Comparison of ENCODE assay signal across 19 cellular contexts in the genomic region with DNA sequence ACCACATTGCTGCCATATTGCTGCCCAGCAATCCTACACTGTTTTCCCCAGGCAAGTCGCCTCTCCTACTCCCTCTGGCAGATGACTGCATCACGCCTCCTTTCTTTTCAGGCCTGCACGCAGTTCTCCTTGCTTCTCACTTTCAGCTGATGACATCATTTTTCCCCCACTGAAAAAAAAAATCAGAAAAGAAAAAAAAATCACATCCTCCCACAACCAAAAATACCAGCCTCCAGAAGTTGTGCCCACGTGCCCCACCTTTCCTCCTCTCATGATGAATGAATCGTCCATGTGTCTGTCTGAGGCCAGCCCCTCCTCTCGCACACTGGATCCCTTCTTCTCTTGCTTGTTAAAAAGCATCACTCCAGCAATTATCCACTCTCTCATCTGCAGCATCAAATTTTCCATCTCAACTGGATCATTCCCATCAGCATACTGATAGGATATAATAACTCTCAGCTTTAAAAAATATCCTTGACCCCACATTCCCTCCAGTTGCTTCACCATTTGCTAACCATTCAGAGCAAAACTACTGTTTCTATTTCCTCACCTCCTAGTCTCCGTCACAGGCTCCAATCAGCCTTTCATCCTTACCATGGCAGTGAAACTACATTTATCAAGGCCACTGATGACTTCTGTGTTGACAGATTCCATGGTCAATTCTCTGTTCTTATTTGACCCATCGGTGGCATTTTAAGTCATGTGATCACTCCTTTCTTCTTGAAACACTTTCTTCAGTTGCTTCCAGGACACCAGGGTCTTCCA. TPM values are rescaled to one million over a fixed set of nuclear protein-coding genes. Genes with fewer than 3 reads are reported as not detected.
A peak's percentile ranks its signal among the peaks of the same experiment; 100 is the strongest.
DNase-seq lines count a peak whose midpoint lies in the region; ATAC-seq, FAIRE-seq and TF ChIP-seq lines count a peak whose summit lies in the region.
"Had no signal": no experiment of that assay in that cellular context is flagged by ENCODE, and none has a peak within 500 bp of the region (broad histone marks: within the 10 kb centered on the region; RNA-seq: fewer than 3 reads in every experiment).

No MANE protein-coding gene starts in this region.

- H3K27ac ChIP-seq in HepG2 (ENCODE audit: extremely low read length, insufficient read depth, low read length), result no peak overlapping the region
- H3K27ac ChIP-seq in right lobe of liver, result no peak overlapping the region
- H3K27ac ChIP-seq: epithelial cell of prostate, heart left ventricle, tibial artery had no signal

- H3K4me1 ChIP-seq in HepG2 (ENCODE audit: insufficient read depth, low read length), result peaks cover 5% of the 10 kb centered on the region; the same call in 1 of the 2 replicates
- H3K4me1 ChIP-seq in right lobe of liver, result no peaks in the 10 kb centered on the region
- H3K4me1 ChIP-seq: heart left ventricle, tibial artery had no signal

- no peak overlapping the region for H2AFZ ChIP-seq in HepG2 (ENCODE audit: low read length)

- TF ChIP-seq POLR2A in HepG2 (IDR thresholded peaks at IDR 0.05; ENCODE audit: insufficient read depth in 1 of 2, low read depth in 2 of 2, low read length in 2 of 2) (no peak), right lobe of liver (IDR thresholded peaks at IDR 0.05) (no peak), GM12892 (IDR thresholded peaks at IDR 0.05; ENCODE audit: low read depth, low read length) (no peak)

- H3K36me3 Mint-ChIP-seq in activated naive CD4-positive, alpha-beta T cell treated with anti-CD3 and anti-CD28 coated beads, Interleukin-2, amount 50 U/mL, for 72 hours, result no peaks in the 10 kb centered on the region

- FAIRE-seq in HepG2 (lab: Jason Lieb, UNC), result no peak
- no peak for FAIRE-seq in urothelium cell line (lab: Jason Lieb, UNC)
- FAIRE-seq in GM12892 (lab: Jason Lieb, UNC), result no peak
- FAIRE-seq: D721Med, kidney had no signal

- CTCF ChIA-PET in HepG2 (lab: Yijun Ruan, JAX; ENCODE audit: low intra/inter-chr PET ratio, low total read pairs), result no interaction called here

- H3K27me3 ChIP-seq in HepG2 (ENCODE audit: control insufficient read depth in 1 of 2, insufficient read depth in 2 of 2, low read length in 2 of 2) (peaks cover 0 to 10% of the 10 kb centered on the region in 2 experiments; a peak in 2 of 5 replicates), right lobe of liver (no peaks in the 10 kb centered on the region)
- H3K27me3 ChIP-seq: heart left ventricle, MG63 had no signal

- no peaks in the 10 kb centered on the region for H3K79me2 ChIP-seq in HepG2 (ENCODE audit: insufficient read depth, low read length)

- no peaks in the 10 kb centered on the region for H4K20me1 ChIP-seq in HepG2 (ENCODE audit: insufficient read depth, low read length)

- in situ Hi-C loops in HepG2 (cut with HindIII; ENCODE audit: extremely low pct_ligation_motif_present, low pct_unique_long_range_greater_than_20kb), result no loop called here

- H3K9ac ChIP-seq in HepG2 (ENCODE audit: insufficient read depth, low read depth, low read length), result no peak overlapping the region

- POLR2A ChIA-PET in HepG2 (lab: Yijun Ruan, JAX), result no interaction called here

- no peak for TF ChIP-seq RAD21 in HepG2 (CRISPR knock-in tag; IDR thresholded peaks at IDR 0.05)

- H3K9me3 Mint-ChIP-seq in activated naive CD4-positive, alpha-beta T cell treated with anti-CD3 and anti-CD28 coated beads, Interleukin-2, amount 50 U/mL, for 72 hours, result no peaks in the 10 kb centered on the region
- H3K9me3 Mint-ChIP-seq: neural crest cell had no signal

- no peaks in the 10 kb centered on the region for H3K9me3 ChIP-seq in HepG2 (ENCODE audit: low read length)
- no peaks in the 10 kb centered on the region for H3K9me3 ChIP-seq in right lobe of liver
- H3K9me3 ChIP-seq: heart left ventricle, MG63, tibial artery had no signal

- no peak overlapping the region for H3K4me2 ChIP-seq in HepG2 (ENCODE audit: low read depth, low read length)

- no peak for TF ChIP-seq EP300 in HepG2 (IDR thresholded peaks at IDR 0.05; ENCODE audit: low read depth in 2 of 2, low read length in 2 of 2)
- no peak for TF ChIP-seq EP300 in HepG2 (CRISPR knock-in tag; IDR thresholded peaks at IDR 0.05; ENCODE audit: borderline replicate concordance)

- H3K36me3 ChIP-seq in HepG2 (replicated peaks in 1 of 2; ENCODE audit: control insufficient read depth in 1 of 2, insufficient read depth in 2 of 2, low read length in 2 of 2) (no peaks in the 10 kb centered on the region), right lobe of liver (no peaks in the 10 kb centered on the region)
- H3K36me3 ChIP-seq: heart left ventricle, MG63, tibial artery had no signal

- WGBS in HepG2 (ENCODE audit: low lambda C conversion rate), result 30% methylated on average over 8 of the region's 8 CpGs
- 65% methylated on average over 8 of the region's 8 CpGs for WGBS in right lobe of liver (ENCODE audit: insufficient coverage, low coverage, low lambda C conversion rate, missing lambda C conversion rate)

- ATAC-seq in HepG2, result no peak
- no peak for ATAC-seq in right lobe of liver
- peak; percentile 59 to 73 for ATAC-seq in activated naive CD4-positive, alpha-beta T cell treated with anti-CD3 and anti-CD28 coated beads, Interleukin-2, amount 50 U/mL, for 72 hours
- ATAC-seq: Panc1, sciatic nerve had no signal

- TF ChIP-seq CTCF in HepG2 (CRISPR knock-in tag; IDR thresholded peaks at IDR 0.05) (no peak), right lobe of liver (IDR thresholded peaks at IDR 0.05) (no peak)

- H3K4me3 ChIP-seq in HepG2 (replicated peaks in 1 of 3; ENCODE audit: insufficient read depth in 1 of 3, low read depth in 2 of 3, low read length in 3 of 3) (no peak overlapping the region), right lobe of liver (no peak overlapping the region)
- H3K4me3 ChIP-seq: heart left ventricle, MG63, tibial artery had no signal

- BruUV-seq in HepG2 (replicated peaks; lab: Mats Ljungman, UMichigan), result no TSS peak

- peak overlapping the region in 1 of 2 donors; percentile 14 for H3K27ac Mint-ChIP-seq in activated naive CD4-positive, alpha-beta T cell treated with anti-CD3 and anti-CD28 coated beads, Interleukin-2, amount 50 U/mL, for 72 hours

- DNase-seq in HepG2 (ENCODE audit: low spot score), result no peak
- DNase-seq in right lobe of liver, result no peak
- no peak for DNase-seq in activated naive CD4-positive, alpha-beta T cell treated with anti-CD3 and anti-CD28 coated beads, Interleukin-2, amount 50 U/mL, for 72 hours (ENCODE audit: low spot score in 2 of 2)
- peak; percentile 53 for DNase-seq in putamen (ENCODE audit: low spot score)
- peak; percentile 38 for DNase-seq in urothelium cell line (ENCODE audit: low spot score)
- DNase-seq in NCI-H128 (lab: John Stamatoyannopoulos, UW; ENCODE audit: unreplicated experiment), result no peak
- no peak for DNase-seq in GM12892 (ENCODE audit: insufficient read length)
- DNase-seq in NCI-H345 treated with DMSO at 0.1 percent for 48 hours (lab: John Stamatoyannopoulos, UW; ENCODE audit: unreplicated experiment), result no peak
- DNase-seq: heart left ventricle, kidney, MG63, NCI-H2029, NCI-H748 treated with DMSO at 0.1 percent for 48 hours, tibial artery had no signal

- intact Hi-C loops in HepG2 (cut with micrococcal nuclease; ENCODE audit: unreplicated experiment) (no loop called here), right lobe of liver (cut with DNase I) (no loop called here)

RNA-seq across cellular contexts. Expression of a gene that starts 30.1 kb away (rescaled TPM):
- 29.0 and 34.8 TPM in 2 replicates for total RNA-seq in HepG2 (2016; rRNA removed; fragmentation: Illumina TruSeq; extraction: Trizol)
- total RNA-seq in HepG2 (2016; cell fraction: cytosol; rRNA removed; fragmentation: Illumina TruSeq; extraction: Trizol; ENCODE audit: low read depth), result 6.1 and 6.8 TPM in 2 replicates
- 29.9 and 31.0 TPM in 2 replicates for total RNA-seq in HepG2 (2016; cell fraction: insoluble cytoplasmic fraction; rRNA removed; fragmentation: Illumina TruSeq; extraction: Trizol)
- total RNA-seq in HepG2 (2016; cell fraction: membrane; rRNA removed; fragmentation: Illumina TruSeq; extraction: Trizol), result 22.5 and 23.1 TPM in 2 replicates
- 16.4 and 17.6 TPM in 2 replicates for total RNA-seq in HepG2 (2016; cell fraction: nucleus; rRNA removed; fragmentation: Illumina TruSeq; extraction: Trizol)
- polyA plus RNA-seq in HepG2 (2011; rRNA removed), result 9.5 and 10.5 TPM in 2 replicates
- 6.6 and 7.9 TPM in 2 replicates for polyA plus RNA-seq in HepG2 (2011; cell fraction: cytosol; rRNA removed)
- polyA plus RNA-seq in HepG2 (2011; cell fraction: nucleus; rRNA removed), result 6.7 and 9.3 TPM in 2 replicates
- polyA plus RNA-seq in HepG2 (2012), result 27.1 and 28.2 TPM in 2 replicates
- polyA plus RNA-seq in HepG2 (2016; cell fraction: cytosol; fragmentation: Illumina TruSeq; extraction: Trizol; ENCODE audit: low read depth), result 7.8 and 8.2 TPM in 2 replicates
- polyA plus RNA-seq in HepG2 (2016; cell fraction: insoluble cytoplasmic fraction; fragmentation: Illumina TruSeq; extraction: Trizol; ENCODE audit: low read depth), result 44.6 and 48.8 TPM in 2 replicates
- polyA plus RNA-seq in HepG2 (2016; cell fraction: membrane; fragmentation: Illumina TruSeq; extraction: Trizol; ENCODE audit: low read depth), result 22.6 and 24.9 TPM in 2 replicates
- 31.1 and 32.2 TPM in 2 replicates for polyA plus RNA-seq in HepG2 (2016; cell fraction: nucleus; fragmentation: Illumina TruSeq; extraction: Trizol; ENCODE audit: insufficient read depth, low read depth)
- polyA minus RNA-seq in HepG2 (2011; rRNA and poly(A)+ RNA removed; ENCODE audit: low replicate concordance), result 7.7 and 8.6 TPM in 2 replicates
- 5.7 and 6.4 TPM in 2 replicates for polyA minus RNA-seq in HepG2 (2011; cell fraction: cytosol; rRNA and poly(A)+ RNA removed)
- polyA minus RNA-seq in HepG2 (2011; cell fraction: nucleus; rRNA and poly(A)+ RNA removed), result 13.6 and 19.5 TPM in 2 replicates
- total RNA-seq in right lobe of liver, result 10 to 100 TPM; 13.3 to 28.7 (median 17.7) TPM
- 10 to 100 TPM; 24.3 to 25.5 TPM for total RNA-seq in activated naive CD4-positive, alpha-beta T cell treated with anti-CD3 and anti-CD28 coated beads, Interleukin-2, amount 50 U/mL, for 72 hours
- 17.7 TPM for polyA plus RNA-seq in GM12892 (2012; ENCODE audit: missing spikeins)

RNA-seq across cellular contexts. Expression of a gene that starts 46.1 kb away (rescaled TPM):
- total RNA-seq in HepG2 (2016; rRNA removed; fragmentation: Illumina TruSeq; extraction: Trizol) (445 and 520 TPM in 2 replicates), right lobe of liver (10 to 100 TPM; 55.7 to 92.0 (median 80.0) TPM)
- total RNA-seq in HepG2 (2016; cell fraction: cytosol; rRNA removed; fragmentation: Illumina TruSeq; extraction: Trizol; ENCODE audit: low read depth), result 40.7 and 51.5 TPM in 2 replicates
- total RNA-seq in HepG2 (2016; cell fraction: insoluble cytoplasmic fraction; rRNA removed; fragmentation: Illumina TruSeq; extraction: Trizol), result 472 and 528 TPM in 2 replicates
- 120 and 137 TPM in 2 replicates for total RNA-seq in HepG2 (2016; cell fraction: membrane; rRNA removed; fragmentation: Illumina TruSeq; extraction: Trizol)
- total RNA-seq in HepG2 (2016; cell fraction: nucleus; rRNA removed; fragmentation: Illumina TruSeq; extraction: Trizol), result 332 and 353 TPM in 2 replicates
- 142 and 144 TPM in 2 replicates for polyA plus RNA-seq in HepG2 (2011; rRNA removed)
- polyA plus RNA-seq in HepG2 (2011; cell fraction: cytosol; rRNA removed), result 61.9 and 82.9 TPM in 2 replicates
- 1,130 and 1,625 TPM in 2 replicates for polyA plus RNA-seq in HepG2 (2011; cell fraction: nucleus; rRNA removed)
- 96.9 and 161 TPM in 2 replicates for polyA plus RNA-seq in HepG2 (2012)
- polyA plus RNA-seq in HepG2 (2016; cell fraction: cytosol; fragmentation: Illumina TruSeq; extraction: Trizol; ENCODE audit: low read depth), result 19.4 and 20.4 TPM in 2 replicates
- polyA plus RNA-seq in HepG2 (2016; cell fraction: insoluble cytoplasmic fraction; fragmentation: Illumina TruSeq; extraction: Trizol; ENCODE audit: low read depth), result 411 and 445 TPM in 2 replicates
- polyA plus RNA-seq in HepG2 (2016; cell fraction: membrane; fragmentation: Illumina TruSeq; extraction: Trizol; ENCODE audit: low read depth), result 54.7 and 57.3 TPM in 2 replicates
- 359 and 383 TPM in 2 replicates for polyA plus RNA-seq in HepG2 (2016; cell fraction: nucleus; fragmentation: Illumina TruSeq; extraction: Trizol; ENCODE audit: insufficient read depth, low read depth)
- polyA minus RNA-seq in HepG2 (2011; rRNA and poly(A)+ RNA removed; ENCODE audit: low replicate concordance), result 673 and 710 TPM in 2 replicates
- 78.3 and 89.3 TPM in 2 replicates for polyA minus RNA-seq in HepG2 (2011; cell fraction: cytosol; rRNA and poly(A)+ RNA removed)
- polyA minus RNA-seq in HepG2 (2011; cell fraction: nucleus; rRNA and poly(A)+ RNA removed), result 1,057 and 1,237 TPM in 2 replicates
- total RNA-seq in activated naive CD4-positive, alpha-beta T cell treated with anti-CD3 and anti-CD28 coated beads, Interleukin-2, amount 50 U/mL, for 72 hours, result 100 to 1,000 TPM; 188 to 351 TPM
- 199 TPM for polyA plus RNA-seq in GM12892 (2012; ENCODE audit: missing spikeins)

Comparison
In these comparisons a context has a peak if more than half of its experiments do, and no peak if none do; other contexts are left out.
1. ATAC-seq: peak in activated naive CD4-positive, alpha-beta T cell treated with anti-CD3 and anti-CD28 coated beads, Interleukin-2, amount 50 U/mL, for 72 hours (2 of 2); none in HepG2 (single experiment) and right lobe of liver (0 of 4).
2. DNase-seq: peak in putamen (single experiment) and urothelium cell line (single experiment); none in HepG2 (single experiment), right lobe of liver (0 of 3), activated naive CD4-positive, alpha-beta T cell treated with anti-CD3 and anti-CD28 coated beads, Interleukin-2, amount 50 U/mL, for 72 hours (0 of 2), NCI-H128 (single experiment), GM12892 (single experiment) and NCI-H345 treated with DMSO at 0.1 percent for 48 hours (single experiment).